Comparison of ENCODE assay signal across 8 cellular contexts in the genomic region with DNA sequence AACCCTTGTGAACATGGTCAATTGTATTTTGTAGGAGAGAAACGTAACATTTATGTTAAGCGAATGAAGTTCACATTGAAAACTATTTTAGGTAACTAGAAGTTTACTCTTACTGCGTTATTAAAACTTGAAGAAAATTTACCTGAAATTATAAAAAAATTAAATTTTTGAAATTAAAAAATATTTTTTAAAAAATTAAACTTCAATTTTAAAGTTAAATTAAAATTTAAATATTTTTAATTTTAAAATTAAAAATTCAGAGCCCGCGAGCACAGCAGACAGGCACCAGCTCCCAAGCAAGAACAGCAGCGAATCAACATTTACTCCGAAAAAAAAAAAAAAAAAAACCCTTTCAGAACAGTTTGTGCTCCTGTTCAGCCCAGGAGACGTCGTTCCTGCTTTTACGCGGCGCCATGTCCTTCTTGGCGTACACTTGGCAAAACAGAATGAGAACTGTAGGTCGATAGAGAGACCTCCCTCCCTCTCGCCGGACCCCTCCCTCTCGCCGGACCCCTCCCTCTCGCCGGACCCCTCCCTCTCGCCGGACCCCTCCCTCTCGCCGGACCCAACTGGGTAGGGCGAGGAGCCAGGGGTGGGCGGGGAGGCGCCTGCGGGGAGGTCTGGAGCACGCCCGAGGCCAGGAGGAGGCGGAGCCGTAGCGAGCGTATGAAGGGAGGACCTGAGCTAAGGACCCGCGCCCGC.
A peak's percentile ranks its signal among the peaks of the same experiment; 100 is the strongest.
DNase-seq lines count a peak whose midpoint lies in the region; ATAC-seq and TF ChIP-seq lines count a peak whose summit lies in the region.

No MANE protein-coding gene starts in this region.

- H3K4me1 ChIP-seq in PC-3 (ENCODE audit: insufficient read depth, low read length) (no peaks in the 10 kb centered on the region), esophagus (ENCODE audit: control insufficient read depth in 2 of 2, insufficient read depth in 2 of 2, low read length in 1 of 2) (peaks cover 0 to 3% of the 10 kb centered on the region in 2 donors)

- TF ChIP-seq CTCF in AG09319 (IDR thresholded peaks at IDR 0.05; ENCODE audit: low read depth, low read length) (no peak), PC-3 (conservative IDR thresholded peaks at IDR 0.05; ENCODE audit: low read depth, low read length) (no peak), nephron (IDR thresholded peaks at IDR 0.05; ENCODE audit: unreplicated experiment in 3 of 3) (no peak)

- H3K4me3 ChIP-seq in PC-3 (ENCODE audit: low read length) (peak overlapping the region; percentile 65), esophagus (ENCODE audit: low read depth in 1 of 2, low read length in 2 of 2) (peak overlapping the region; percentile 3 to 45)

- H2AFZ ChIP-seq in PC-3 (ENCODE audit: low read length), result peak overlapping the region; percentile 73

- 9 to 26% methylated on average over 34 to 35 of the region's 37 CpGs for WGBS in esophagus, 2 donors

- no peak overlapping the region for H3K27ac Mint-ChIP-seq in nephron

- no peaks in the 10 kb centered on the region for H3K9me2 ChIP-seq in PC-3 (replicated peaks; ENCODE audit: low read length)

- H3K36me3 Mint-ChIP-seq in nephron (ENCODE audit: low read depth), result peaks cover 5% of the 10 kb centered on the region

- no peak overlapping the region for H3K9ac ChIP-seq in PC-3 (ENCODE audit: low read length)

- H3K9me3 ChIP-seq in PC-3 (ENCODE audit: low read length) (no peaks in the 10 kb centered on the region), esophagus (ENCODE audit: control insufficient read depth in 2 of 2, insufficient read depth in 1 of 2, low read depth in 1 of 2, low read length in 1 of 2) (peaks cover 2 to 3% of the 10 kb centered on the region in 2 donors)

- peaks cover 5% of the 10 kb centered on the region for H3K4me1 Mint-ChIP-seq in nephron

- no peaks in the 10 kb centered on the region for H3K27me3 Mint-ChIP-seq in nephron (ENCODE audit: low read depth)

- POLR2A ChIA-PET in PC-3 (lab: Charles Lee; ENCODE audit: unreplicated experiment), result no interaction called here

- peaks cover 3% of the 10 kb centered on the region for H3K9me3 Mint-ChIP-seq in nephron

- no peaks in the 10 kb centered on the region for H3K36me3 ChIP-seq in PC-3 (ENCODE audit: low read depth, low read length)
- no peaks in the 10 kb centered on the region for H3K36me3 ChIP-seq in esophagus (ENCODE audit: control insufficient read depth in 2 of 2, insufficient read depth in 2 of 2, low read length in 1 of 2)

- BruUV-seq in PC-3 (replicated peaks; lab: Mats Ljungman, UMichigan), result no TSS peak

- intact Hi-C loops in PC-3 (cut with micrococcal nuclease), result no loop called here

- peak overlapping the region; percentile 53 to 67 (median 65) for H3K4me3 Mint-ChIP-seq in nephron

- peak overlapping the region; percentile 83 for H3K4me2 ChIP-seq in PC-3 (ENCODE audit: low read length)

- CTCF ChIA-PET in PC-3 (lab: Charles Lee), result no interaction called here

- DNase-seq in AG09319 (ENCODE audit: extremely low read depth, low read depth) (peak; percentile 3), PC-3 (peak; percentile 44)
- DNase-seq in activated effector memory CD4-positive, alpha-beta T cell treated with anti-CD3 and anti-CD28 coated beads, Interleukin-2, amount 50 U/mL, for 16 hours, result no peak

- H4K20me1 ChIP-seq in PC-3 (ENCODE audit: low read length), result no peaks in the 10 kb centered on the region

- H3K27ac ChIP-seq in PC-3 (ENCODE audit: low read length), result no peak overlapping the region
- H3K27ac ChIP-seq in esophagus (ENCODE audit: low read depth in 2 of 2, low read length in 1 of 2), result no peak overlapping the region

- no peaks in the 10 kb centered on the region for H3F3A ChIP-seq in PC-3 (ENCODE audit: low read length, unreplicated experiment)

- no peaks in the 10 kb centered on the region for H3K79me2 ChIP-seq in PC-3 (ENCODE audit: low read length)

- H3K27me3 ChIP-seq in PC-3 (ENCODE audit: low read length) (no peaks in the 10 kb centered on the region), esophagus (ENCODE audit: control insufficient read depth in 1 of 2, insufficient read depth in 2 of 2, low read length in 2 of 2) (peaks cover 0 to 3% of the 10 kb centered on the region in 2 donors)

- ATAC-seq in GM19035 (IDR thresholded peaks at IDR 0.05; ENCODE audit: unreplicated experiment), result peak; percentile 46
- peak; percentile 65 for ATAC-seq in PC-3
- ATAC-seq in HG02852 (IDR thresholded peaks at IDR 0.05; ENCODE audit: unreplicated experiment), result no peak
- no peak for ATAC-seq in GM19452 (IDR thresholded peaks at IDR 0.05; ENCODE audit: unreplicated experiment)

Comparison
In these comparisons a context has a peak if more than half of its experiments do, and no peak if none do; other contexts are left out.
1. ATAC-seq: peak in GM19035 (single experiment) and PC-3 (single experiment); none in HG02852 (single experiment) and GM19452 (single experiment).